ENCODE assay signal across 20 cellular contexts in genomic region chr4:109955146-109955545, GRCh38.
"Had no signal": no experiment of that assay in that cellular context is flagged by ENCODE, and none has a peak within 500 bp of the region (broad histone marks: within the 10 kb centered on the region; RNA-seq: fewer than 3 reads in every experiment).

No MANE protein-coding gene starts in this region.

- H3K9me3 ChIP-seq: SJSA1 had no signal

- FAIRE-seq: RCC 7860 had no signal

- DNase-seq: IMR-90, Kasumi-1, MM.1S, NCI-H1092 treated with DMSO at 0.1 percent for 48 hours, NCI-H1436, NCI-H187, NCI-H2029, NCI-H2081 treated with DMSO at 0.1 percent for 48 hours, NCI-H2171, NCI-H226, NCI-H446, NCI-H510A, NCI-H526, Right ventricle myocardium superior, RPMI8226, SIG-M5 had no signal

- H3K4me3 ChIP-seq: SJSA1, SK-N-MC had no signal

- H3K36me3 ChIP-seq: SJSA1 had no signal

- H3K27me3 ChIP-seq: SJSA1 had no signal

- H3K4me1 ChIP-seq: SJSA1 had no signal

- H3K27ac ChIP-seq: KMS-11, SJSA1, SK-N-MC had no signal
